ENCODE assay signal across 1 cellular context in genomic region chr7:100195222-100195621, GRCh38.
TF ChIP-seq lines count a peak whose summit lies in the region.

No MANE protein-coding gene starts in this region.

TF ChIP-seq in K562, 482 proteins besides CTCF, POLR2A, EP300 and RAD21:
- TF ChIP-seq E4F1 (CRISPR knock-in tag; IDR thresholded peaks at IDR 0.05; ENCODE audit: borderline replicate concordance) = no peak
- TF ChIP-seq PRDM10 (IDR thresholded peaks at IDR 0.05; ENCODE audit: partially characterized antibody) = peak; percentile 89
